In genomic region chr10:11002485-11002884, GRCh38 we compare ENCODE assay signal across 10 cellular contexts.
"Had no signal": no experiment of that assay in that cellular context is flagged by ENCODE, and none has a peak within 500 bp of the region (broad histone marks: within the 10 kb centered on the region; RNA-seq: fewer than 3 reads in every experiment).

No MANE protein-coding gene starts in this region.

- ATAC-seq: GM23338, HCT116 had no signal

- DNase-seq: GOT3, H7, H9, HCEC 1CT, HFFc6 had no signal

- H3K36me3 ChIP-seq: HAP-1 had no signal

- FAIRE-seq: H1, H54 had no signal

- H3K27ac Mint-ChIP-seq: GM23338, H9, HFFc6 had no signal

- H2AFZ ChIP-seq: GM23338 had no signal

- H3K4me3 Mint-ChIP-seq: GM23338, H9, HFFc6 had no signal

- H3K9me3 ChIP-seq: HAP-1 had no signal

- H3K4me2 ChIP-seq: GM23338 had no signal

- H3K4me3 ChIP-seq: GM23338, HAP-1 had no signal
